1 cellular context compared by ENCODE assay signal in the genomic region with DNA sequence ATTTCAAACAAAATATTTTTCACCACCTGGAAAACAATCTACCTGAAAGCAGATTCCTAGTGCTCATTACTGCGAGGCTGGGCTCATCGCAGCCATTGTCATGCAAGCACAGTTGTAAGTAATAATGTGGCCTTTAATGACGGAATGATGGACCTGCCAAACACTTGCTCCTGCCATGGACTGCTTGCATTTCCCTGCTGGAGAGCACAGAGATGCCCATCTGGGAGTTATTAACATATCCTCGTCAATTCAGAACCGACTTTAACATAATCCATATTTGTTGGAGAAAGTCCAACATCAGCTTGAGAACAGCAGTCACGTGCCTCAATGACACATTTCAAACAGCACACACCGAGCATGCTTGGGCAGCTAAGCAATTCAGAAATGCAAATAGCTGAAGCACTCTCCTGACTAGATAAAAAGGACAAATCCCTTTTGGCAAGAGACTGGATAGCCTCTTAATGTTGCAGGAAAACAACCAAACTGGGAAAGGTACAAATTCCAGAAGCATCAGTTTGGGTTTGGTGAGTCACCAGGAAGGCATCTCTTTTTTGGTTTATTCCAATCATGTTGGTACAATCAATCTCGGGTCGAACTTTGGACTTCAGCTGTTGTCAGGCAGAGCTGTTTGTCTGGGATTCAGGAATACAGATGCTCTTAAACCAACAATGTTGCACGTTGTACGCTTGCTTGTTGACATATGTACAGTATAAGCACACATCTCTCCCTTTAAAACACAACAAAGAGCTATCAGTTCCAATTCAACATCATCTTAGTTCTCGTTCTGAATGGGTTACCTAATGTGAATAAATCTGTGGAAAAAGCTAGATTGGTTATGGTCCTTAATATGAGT.
A peak's percentile ranks its signal among the peaks of the same experiment; 100 is the strongest.
TF ChIP-seq lines count a peak whose summit lies in the region.

No MANE protein-coding gene starts in this region.

TF ChIP-seq in HepG2, 621 proteins besides CTCF, POLR2A, EP300 and RAD21 (continued from another document and continues in another):
- TF ChIP-seq, protein P1, sequence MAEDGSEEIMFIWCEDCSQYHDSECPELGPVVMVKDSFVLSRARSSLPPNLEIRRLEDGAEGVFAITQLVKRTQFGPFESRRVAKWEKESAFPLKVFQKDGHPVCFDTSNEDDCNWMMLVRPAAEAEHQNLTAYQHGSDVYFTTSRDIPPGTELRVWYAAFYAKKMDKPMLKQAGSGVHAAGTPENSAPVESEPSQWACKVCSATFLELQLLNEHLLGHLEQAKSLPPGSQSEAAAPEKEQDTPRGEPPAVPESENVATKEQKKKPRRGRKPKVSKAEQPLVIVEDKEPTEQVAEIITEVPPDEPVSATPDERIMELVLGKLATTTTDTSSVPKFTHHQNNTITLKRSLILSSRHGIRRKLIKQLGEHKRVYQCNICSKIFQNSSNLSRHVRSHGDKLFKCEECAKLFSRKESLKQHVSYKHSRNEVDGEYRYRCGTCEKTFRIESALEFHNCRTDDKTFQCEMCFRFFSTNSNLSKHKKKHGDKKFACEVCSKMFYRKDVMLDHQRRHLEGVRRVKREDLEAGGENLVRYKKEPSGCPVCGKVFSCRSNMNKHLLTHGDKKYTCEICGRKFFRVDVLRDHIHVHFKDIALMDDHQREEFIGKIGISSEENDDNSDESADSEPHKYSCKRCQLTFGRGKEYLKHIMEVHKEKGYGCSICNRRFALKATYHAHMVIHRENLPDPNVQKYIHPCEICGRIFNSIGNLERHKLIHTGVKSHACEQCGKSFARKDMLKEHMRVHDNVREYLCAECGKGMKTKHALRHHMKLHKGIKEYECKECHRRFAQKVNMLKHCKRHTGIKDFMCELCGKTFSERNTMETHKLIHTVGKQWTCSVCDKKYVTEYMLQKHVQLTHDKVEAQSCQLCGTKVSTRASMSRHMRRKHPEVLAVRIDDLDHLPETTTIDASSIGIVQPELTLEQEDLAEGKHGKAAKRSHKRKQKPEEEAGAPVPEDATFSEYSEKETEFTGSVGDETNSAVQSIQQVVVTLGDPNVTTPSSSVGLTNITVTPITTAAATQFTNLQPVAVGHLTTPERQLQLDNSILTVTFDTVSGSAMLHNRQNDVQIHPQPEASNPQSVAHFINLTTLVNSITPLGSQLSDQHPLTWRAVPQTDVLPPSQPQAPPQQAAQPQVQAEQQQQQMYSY (CRISPR knock-in tag; IDR thresholded peaks at IDR 0.05): no peak
- TF ChIP-seq DNMT1 (CRISPR knock-in tag; IDR thresholded peaks at IDR 0.05) (no peak), MTF1 (CRISPR knock-in tag; IDR thresholded peaks at IDR 0.05) (no peak), TP53 (CRISPR knock-in tag; conservative IDR thresholded peaks at IDR 0.05) (no peak), ZNF563 (CRISPR knock-in tag; IDR thresholded peaks at IDR 0.05) (no peak), PHF5A (CRISPR knock-in tag; IDR thresholded peaks at IDR 0.05; ENCODE audit: low read depth, unreplicated experiment) (peak; percentile 91), ZNF784 (CRISPR knock-in tag; IDR thresholded peaks at IDR 0.05; ENCODE audit: borderline replicate concordance) (no peak), ZNF772 (CRISPR knock-in tag; IDR thresholded peaks at IDR 0.05) (no peak; the same call in 1 of the 2 replicates), ZBTB20 (CRISPR knock-in tag; IDR thresholded peaks at IDR 0.05; ENCODE audit: borderline replicate concordance, low read depth) (peak; percentile 48; the same call in 1 of the 2 replicates), ZNF749 (CRISPR knock-in tag; IDR thresholded peaks at IDR 0.05; ENCODE audit: borderline replicate concordance) (no peak), ZSCAN25 (CRISPR knock-in tag; IDR thresholded peaks at IDR 0.05) (peak; percentile 23; the same call in 1 of the 2 replicates), TBX3 (IDR thresholded peaks at IDR 0.05; ENCODE audit: borderline replicate concordance) (peak; percentile 92), CSRNP1 (CRISPR knock-in tag; IDR thresholded peaks at IDR 0.05) (0 out of 2 replicates have a peak, but pooled peaks have one; percentile 40), MYNN (CRISPR knock-in tag; IDR thresholded peaks at IDR 0.05; ENCODE audit: low read depth) (no peak), ZNF737 (CRISPR knock-in tag; IDR thresholded peaks at IDR 0.05; ENCODE audit: borderline replicate concordance) (no peak), ZFP82 (CRISPR knock-in tag; IDR thresholded peaks at IDR 0.05; ENCODE audit: borderline replicate concordance) (peak; percentile 70; the same call in 1 of the 2 replicates), ZBTB34 (CRISPR knock-in tag; IDR thresholded peaks at IDR 0.05) (peak; percentile 99), TEAD3 (CRISPR knock-in tag; optimal IDR thresholded peaks at IDR 0.05; ENCODE audit: borderline replicate concordance) (peak; percentile 99), NFYC (CRISPR knock-in tag; IDR thresholded peaks at IDR 0.05) (no peak; the same call in 1 of the 2 replicates), ZNF230 (CRISPR knock-in tag; IDR thresholded peaks at IDR 0.05) (no peak), ZNF326 (CRISPR knock-in tag; IDR thresholded peaks at IDR 0.05; ENCODE audit: borderline replicate concordance) (no peak), ZFP91 (CRISPR knock-in tag; IDR thresholded peaks at IDR 0.05; ENCODE audit: borderline replicate concordance) (0 out of 2 replicates have a peak, but pooled peaks have one; percentile 38), SIN3A (IDR thresholded peaks at IDR 0.05; ENCODE audit: borderline replicate concordance, low read depth, low read length) (peak; percentile 55; the same call in 1 of the 2 replicates), ZNF30 (CRISPR knock-in tag; IDR thresholded peaks at IDR 0.05) (peak; percentile 81; the same call in 1 of the 2 replicates), FOXO1 (CRISPR knock-in tag; IDR thresholded peaks at IDR 0.05) (peak; percentile 99), ZNF441 (CRISPR knock-in tag; IDR thresholded peaks at IDR 0.05; ENCODE audit: borderline replicate concordance) (no peak), PAF1 (CRISPR knock-in tag; IDR thresholded peaks at IDR 0.05) (no peak), ZNF232 (CRISPR knock-in tag; IDR thresholded peaks at IDR 0.05; ENCODE audit: borderline replicate concordance) (0 out of 2 replicates have a peak, but pooled peaks have one; percentile 26), SIX1 (CRISPR knock-in tag; IDR thresholded peaks at IDR 0.05; ENCODE audit: borderline replicate concordance) (peak; percentile 71; the same call in 1 of the 2 replicates), SMARCC2 (IDR thresholded peaks at IDR 0.05) (peak; percentile 70; the same call in 1 of the 2 replicates), RFX3 (CRISPR knock-in tag; IDR thresholded peaks at IDR 0.05) (peak; percentile 26; the same call in 1 of the 2 replicates), GTF3A (CRISPR knock-in tag; conservative IDR thresholded peaks at IDR 0.05) (no peak), ZNF446 (CRISPR knock-in tag; IDR thresholded peaks at IDR 0.05) (no peak), ZNF543 (CRISPR knock-in tag; IDR thresholded peaks at IDR 0.05) (peak; percentile 85), ZNF562 (CRISPR knock-in tag; IDR thresholded peaks at IDR 0.05; ENCODE audit: borderline replicate concordance) (no peak), KLF11 (CRISPR knock-in tag; IDR thresholded peaks at IDR 0.05) (no peak)
- TF ChIP-seq, protein P2, sequence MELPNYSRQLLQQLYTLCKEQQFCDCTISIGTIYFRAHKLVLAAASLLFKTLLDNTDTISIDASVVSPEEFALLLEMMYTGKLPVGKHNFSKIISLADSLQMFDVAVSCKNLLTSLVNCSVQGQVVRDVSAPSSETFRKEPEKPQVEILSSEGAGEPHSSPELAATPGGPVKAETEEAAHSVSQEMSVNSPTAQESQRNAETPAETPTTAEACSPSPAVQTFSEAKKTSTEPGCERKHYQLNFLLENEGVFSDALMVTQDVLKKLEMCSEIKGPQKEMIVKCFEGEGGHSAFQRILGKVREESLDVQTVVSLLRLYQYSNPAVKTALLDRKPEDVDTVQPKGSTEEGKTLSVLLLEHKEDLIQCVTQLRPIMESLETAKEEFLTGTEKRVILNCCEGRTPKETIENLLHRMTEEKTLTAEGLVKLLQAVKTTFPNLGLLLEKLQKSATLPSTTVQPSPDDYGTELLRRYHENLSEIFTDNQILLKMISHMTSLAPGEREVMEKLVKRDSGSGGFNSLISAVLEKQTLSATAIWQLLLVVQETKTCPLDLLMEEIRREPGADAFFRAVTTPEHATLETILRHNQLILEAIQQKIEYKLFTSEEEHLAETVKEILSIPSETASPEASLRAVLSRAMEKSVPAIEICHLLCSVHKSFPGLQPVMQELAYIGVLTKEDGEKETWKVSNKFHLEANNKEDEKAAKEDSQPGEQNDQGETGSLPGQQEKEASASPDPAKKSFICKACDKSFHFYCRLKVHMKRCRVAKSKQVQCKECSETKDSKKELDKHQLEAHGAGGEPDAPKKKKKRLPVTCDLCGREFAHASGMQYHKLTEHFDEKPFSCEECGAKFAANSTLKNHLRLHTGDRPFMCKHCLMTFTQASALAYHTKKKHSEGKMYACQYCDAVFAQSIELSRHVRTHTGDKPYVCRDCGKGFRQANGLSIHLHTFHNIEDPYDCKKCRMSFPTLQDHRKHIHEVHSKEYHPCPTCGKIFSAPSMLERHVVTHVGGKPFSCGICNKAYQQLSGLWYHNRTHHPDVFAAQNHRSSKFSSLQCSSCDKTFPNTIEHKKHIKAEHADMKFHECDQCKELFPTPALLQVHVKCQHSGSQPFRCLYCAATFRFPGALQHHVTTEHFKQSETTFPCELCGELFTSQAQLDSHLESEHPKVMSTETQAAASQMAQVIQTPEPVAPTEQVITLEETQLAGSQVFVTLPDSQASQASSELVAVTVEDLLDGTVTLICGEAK (IDR thresholded peaks at IDR 0.05): no peak
- TF ChIP-seq, protein P2 (CRISPR knock-in tag; IDR thresholded peaks at IDR 0.05): peak; percentile 51; the same call in 1 of the 2 replicates
